Comparison of ENCODE assay signal across 8 cellular contexts in genomic region chr1:159076753-159077656, GRCh38. TPM values are rescaled to one million over a fixed set of nuclear protein-coding genes. Genes with fewer than 3 reads are reported as not detected.
A peak's percentile ranks its signal among the peaks of the same experiment; 100 is the strongest.
DNase-seq lines count a peak whose midpoint lies in the region; ATAC-seq and TF ChIP-seq lines count a peak whose summit lies in the region.

Gene AIM2 (minus strand): TSS chr1:159076766. CDS start chr1:159073499, 3,267 bp downstream.

- H3K4me1 ChIP-seq in Peyer's patch = no peaks in the 10 kb centered on the region
- no peaks in the 10 kb centered on the region for H3K4me1 ChIP-seq in neuronal stem cell (ENCODE audit: control insufficient read depth in 2 of 2, insufficient read depth in 1 of 2, low read depth in 1 of 2, low read length in 2 of 2)
- no peaks in the 10 kb centered on the region for H3K4me1 ChIP-seq in ovary (ENCODE audit: insufficient read depth)

- no peak within 1 kb of the TSS for H3K23ac ChIP-seq in neuronal stem cell (ENCODE audit: low read depth, low read length, poor library complexity)

- H2BK12ac ChIP-seq in neuronal stem cell (ENCODE audit: low read length) = no peak within 1 kb of the TSS

- peak in 2 of 3 donors; percentile 78 to 89 for DNase-seq in Peyer's patch
- DNase-seq in activated T-helper 1 cell treated with anti-CD3 and anti-CD28 coated beads, Interleukin-2, amount 50 U/mL, for 16 hours (ENCODE audit: low read depth in 1 of 2, low spot score in 1 of 2) = peak; percentile 51 to 93
- no peak for DNase-seq in neuronal stem cell (ENCODE audit: low spot score)
- DNase-seq in NCI-H2029 treated with DMSO at 0.1 percent for 48 hours (lab: John Stamatoyannopoulos, UW) = no peak
- DNase-seq in ovary = no peak
- no peak for DNase-seq in NCI-H82 treated with DMSO at 0.1 percent for 48 hours (lab: John Stamatoyannopoulos, UW; ENCODE audit: unreplicated experiment)

- no peak within 1 kb of the TSS for H3K9ac ChIP-seq in neuronal stem cell (ENCODE audit: low read depth, low read length, poor library complexity)

- ATAC-seq in HG02870 (IDR thresholded peaks at IDR 0.05; ENCODE audit: unreplicated experiment) = peak; percentile 86

- intact Hi-C loops in ovary (cut with DNase I) = loop anchor here in 1 of 4 donors (10.0 kb wide), 1 partner anchor 872 kb away; no protein-coding TSS in a partner anchor

- H2BK120ac ChIP-seq in neuronal stem cell (ENCODE audit: low read depth, low read length) = no peak within 1 kb of the TSS

- H3K4ac ChIP-seq in neuronal stem cell (ENCODE audit: low read length) = no peak within 1 kb of the TSS

- no peak within 1 kb of the TSS for H3K18ac ChIP-seq in neuronal stem cell (ENCODE audit: low read length)

- H2BK15ac ChIP-seq in neuronal stem cell (ENCODE audit: low read length) = no peak within 1 kb of the TSS

- peak within 1 kb of the TSS; percentile 24 for H2AFZ ChIP-seq in neuronal stem cell (ENCODE audit: low read length)

- no peak within 1 kb of the TSS for H4K8ac ChIP-seq in neuronal stem cell (ENCODE audit: low read depth, low read length)

- no peaks in the 10 kb centered on the region for H3K36me3 ChIP-seq in Peyer's patch
- H3K36me3 ChIP-seq in neuronal stem cell (replicated peaks in 1 of 2; ENCODE audit: control insufficient read depth in 2 of 2, insufficient read depth in 2 of 2, low read length in 2 of 2) = no peaks in the 10 kb centered on the region
- no peaks in the 10 kb centered on the region for H3K36me3 ChIP-seq in ovary

- peak; percentile 21 for TF ChIP-seq POLR2A in GM18526 (IDR thresholded peaks at IDR 0.05; ENCODE audit: extremely low read depth, insufficient read length)
- TF ChIP-seq POLR2A in Peyer's patch (IDR thresholded peaks at IDR 0.05) = peak in 1 of 2 donors; percentile 18
- TF ChIP-seq POLR2A in ovary (IDR thresholded peaks at IDR 0.05) = no peak

- WGBS in neuronal stem cell (ENCODE audit: extremely low coverage in 2 of 2, insufficient read length in 2 of 2, insufficient replicate concordance in 1 of 2), 2 donors = no CpG with 5 or more reads among the region's 13 CpGs
- 82 to 86% (median 84%) methylated on average over 13 of the region's 13 CpGs for WGBS in ovary, 3 donors

- H3K14ac ChIP-seq in neuronal stem cell (ENCODE audit: low read length) = no peak within 1 kb of the TSS

- TF ChIP-seq CTCF in Peyer's patch (IDR thresholded peaks at IDR 0.05) (peak in 1 of 6 experiments; percentile 6), ovary (IDR thresholded peaks at IDR 0.05) (no peak)

- no peak within 1 kb of the TSS for H3K4me2 ChIP-seq in neuronal stem cell (ENCODE audit: insufficient read depth, low read length, poor library complexity, severe bottlenecking)

- H3K4me3 ChIP-seq in Peyer's patch (peak within 1 kb of the TSS; percentile 13 to 43 (median 36)), neuronal stem cell (ENCODE audit: low read length in 2 of 2) (no peak within 1 kb of the TSS), ovary (no peak within 1 kb of the TSS)

- no peak for TF ChIP-seq EP300 in ovary (IDR thresholded peaks at IDR 0.05)

- H3K27me3 ChIP-seq in Peyer's patch = no peaks in the 10 kb centered on the region
- H3K27me3 ChIP-seq in neuronal stem cell (ENCODE audit: control insufficient read depth in 3 of 3, insufficient read depth in 3 of 3, low read depth in 1 of 3, low read length in 3 of 3) = no peaks in the 10 kb centered on the region
- H3K27me3 ChIP-seq in ovary = no peaks in the 10 kb centered on the region

- no peak within 1 kb of the TSS for H4K91ac ChIP-seq in neuronal stem cell (ENCODE audit: low read depth, low read length, poor library complexity)

- H2AK5ac ChIP-seq in neuronal stem cell (ENCODE audit: low read depth, low read length) = no peak within 1 kb of the TSS

- H3K9me3 ChIP-seq in Peyer's patch (no peaks in the 10 kb centered on the region), neuronal stem cell (replicated peaks in 1 of 2; ENCODE audit: control insufficient read depth in 2 of 2, insufficient read depth in 1 of 2, low read depth in 1 of 2, low read length in 2 of 2) (no peaks in the 10 kb centered on the region), ovary (no peaks in the 10 kb centered on the region)

- H3K79me1 ChIP-seq in neuronal stem cell (ENCODE audit: low read depth, low read length) = no peaks in the 10 kb centered on the region

- H3K27ac ChIP-seq in Peyer's patch = peak within 1 kb of the TSS; percentile 73 to 87 (median 80)
- H3K27ac ChIP-seq in neuronal stem cell (replicated peaks; ENCODE audit: low read length) = no peak within 1 kb of the TSS
- H3K27ac ChIP-seq in ovary = no peak within 1 kb of the TSS

- no peak within 1 kb of the TSS for H2BK5ac ChIP-seq in neuronal stem cell (ENCODE audit: low read length)

RNA-seq across cellular contexts. Expression of gene AIM2, which starts in this region (rescaled TPM):
- total RNA-seq in Peyer's patch = 100 to 1,000 TPM in 1 of 4 donors, 1 to 10 TPM in 3; 1.5 to 170 (median 6.4) TPM
- polyA plus RNA-seq in neuronal stem cell (2013, experiment 1 of 2) = 2.2 TPM
- polyA plus RNA-seq in neuronal stem cell (2013, experiment 2 of 2) = 2.1 TPM
- total RNA-seq in ovary = under 1 TPM in 3 of 7 donors, not detected in 4; 0.20 to 0.95 (median 0.38) TPM
- polyA plus RNA-seq in ovary = under 1 TPM in 1 of 2 donors, not detected in 1; 0.50 TPM

Comparison
In these comparisons a context has a peak if more than half of its experiments do, and no peak if none do; other contexts are left out.
1. DNase-seq: peak in Peyer's patch (2 of 3) and activated T-helper 1 cell treated with anti-CD3 and anti-CD28 coated beads, Interleukin-2, amount 50 U/mL, for 16 hours (2 of 2); none in neuronal stem cell (single experiment), NCI-H2029 treated with DMSO at 0.1 percent for 48 hours (single experiment), ovary (0 of 5) and NCI-H82 treated with DMSO at 0.1 percent for 48 hours (single experiment).
2. H3K27ac ChIP-seq: peak in Peyer's patch (4 of 4); none in neuronal stem cell (single experiment) and ovary (0 of 2).
3. H3K4me3 ChIP-seq: peak in Peyer's patch (4 of 4); none in neuronal stem cell (0 of 2) and ovary (single experiment).